ENCODE assay signal across 18 cellular contexts in genomic region chr4:9904976-9905587, GRCh38.
DNase-seq lines count a peak whose midpoint lies in the region; ATAC-seq and TF ChIP-seq lines count a peak whose summit lies in the region.
"Had no signal": no experiment of that assay in that cellular context is flagged by ENCODE, and none has a peak within 500 bp of the region (broad histone marks: within the 10 kb centered on the region; RNA-seq: fewer than 3 reads in every experiment).

No MANE protein-coding gene starts in this region.

- peaks cover 2% of the 10 kb centered on the region for H3K36me3 Mint-ChIP-seq in activated T-cell treated with anti-CD3 and anti-CD28 coated beads, Interleukin-2, amount 50 U/mL, for 4 hours (ENCODE audit: insufficient read depth)
- H3K36me3 Mint-ChIP-seq: CD4-positive, CD25-positive, alpha-beta regulatory T cell had no signal

- H3K27me3 Mint-ChIP-seq in activated T-cell treated with anti-CD3 and anti-CD28 coated beads, Interleukin-2, amount 50 U/mL, for 4 hours (ENCODE audit: low read depth): peaks cover 5% of the 10 kb centered on the region
- H3K27me3 Mint-ChIP-seq: CD4-positive, CD25-positive, alpha-beta regulatory T cell had no signal

- no peaks in the 10 kb centered on the region for H3K4me1 Mint-ChIP-seq in activated T-cell treated with anti-CD3 and anti-CD28 coated beads, Interleukin-2, amount 50 U/mL, for 4 hours (ENCODE audit: low read depth)
- H3K4me1 Mint-ChIP-seq: CD4-positive, CD25-positive, alpha-beta regulatory T cell had no signal

- no peak overlapping the region for H3K4me3 ChIP-seq in epithelial cell of esophagus (ENCODE audit: low read length)
- H3K4me3 ChIP-seq: left lung, right lobe of liver had no signal

- no peak for DNase-seq in activated T-cell treated with anti-CD3 and anti-CD28 coated beads, Interleukin-2, amount 50 U/mL, for 4 hours
- no peak for DNase-seq in activated T-cell treated with anti-CD3 and anti-CD28 coated beads, Interleukin-2, amount 50 U/mL, for 1 hour
- DNase-seq in HT1080 (ENCODE audit: low read depth) (peak; percentile 13), epithelial cell of esophagus (ENCODE audit: low read depth) (peak; percentile 90), kidney tubule cell (ENCODE audit: low spot score) (peak; percentile 83), amniotic stem cell (lab: John Stamatoyannopoulos, UW) (no peak), ACHN (no peak), omental fat pad (ENCODE audit: low spot score) (no peak)
- DNase-seq: activated effector memory CD4-positive, alpha-beta T cell treated with Interleukin-2 at 50 U/mL for 16 hours; DMS79 treated with DMSO at 0.1 percent for 48 hours; foreskin melanocyte; GOT3; left lung; NCI-H187; NCI-H446; right lobe of liver; SW 1271 had no signal

- no peaks in the 10 kb centered on the region for H3K9me3 Mint-ChIP-seq in activated T-cell treated with anti-CD3 and anti-CD28 coated beads, Interleukin-2, amount 50 U/mL, for 4 hours
- H3K9me3 Mint-ChIP-seq: CD4-positive, CD25-positive, alpha-beta regulatory T cell had no signal

- ATAC-seq in activated T-cell treated with anti-CD3 and anti-CD28 coated beads, Interleukin-2, amount 50 U/mL, for 4 hours: peak; percentile 35 to 58
- ATAC-seq in omental fat pad (ENCODE audit: low FRiP score): no peak
- ATAC-seq: left lung had no signal

- TF ChIP-seq CTCF in epithelial cell of esophagus (IDR thresholded peaks at IDR 0.05; ENCODE audit: insufficient read depth, low read depth, low read length, missing control alignments) (no peak), omental fat pad (IDR thresholded peaks at IDR 0.05) (no peak)

- in situ Hi-C loops in ACHN (cut with HindIII; ENCODE audit: low pct_ligation_motif_present, low pct_unique_long_range_greater_than_20kb, low sequenced_read_pairs): no loop called here

- H3K4me3 Mint-ChIP-seq in activated T-cell treated with anti-CD3 and anti-CD28 coated beads, Interleukin-2, amount 50 U/mL, for 4 hours: no peak overlapping the region
- H3K4me3 Mint-ChIP-seq: CD4-positive, CD25-positive, alpha-beta regulatory T cell had no signal

Comparison
In these comparisons a context has a peak if more than half of its experiments do, and no peak if none do; other contexts are left out.
1. DNase-seq: peak in HT1080 (single experiment), epithelial cell of esophagus (single experiment) and kidney tubule cell (single experiment); none in activated T-cell treated with anti-CD3 and anti-CD28 coated beads, Interleukin-2, amount 50 U/mL, for 4 hours (single experiment), activated T-cell treated with anti-CD3 and anti-CD28 coated beads, Interleukin-2, amount 50 U/mL, for 1 hour (single experiment), amniotic stem cell (single experiment), ACHN (single experiment) and omental fat pad (single experiment).